In genomic region chr18:63238711-63239110, GRCh38 we compare ENCODE assay signal across 8 cellular contexts.
DNase-seq lines count a peak whose midpoint lies in the region; ATAC-seq lines count a peak whose summit lies in the region.

No MANE protein-coding gene starts in this region.

- H3K9ac ChIP-seq in HUES48 (ENCODE audit: low read depth, low read length), result no peak overlapping the region; the same call in 1 of the 2 replicates
- H3K9ac ChIP-seq in adipocyte (ENCODE audit: low read length), result peak overlapping the region; percentile 79

- H3K27me3 ChIP-seq in HUES48 (ENCODE audit: control insufficient read depth, insufficient read depth, low read length), result no peaks in the 10 kb centered on the region
- H3K27me3 ChIP-seq in adipocyte (replicated peaks; ENCODE audit: control insufficient read depth, insufficient read depth, low read length), result no peaks in the 10 kb centered on the region
- H3K27me3 ChIP-seq in MG63, result no peaks in the 10 kb centered on the region

- H3K4me3 ChIP-seq in HUES48 (ENCODE audit: low read depth, low read length), result 0 out of 2 replicates have a peak overlapping the region, but pooled peaks have one; percentile 8
- H3K4me3 ChIP-seq in adipocyte (ENCODE audit: low read length), result peak overlapping the region; percentile 70
- H3K4me3 ChIP-seq in MG63, result no peak overlapping the region

- H3K36me3 Mint-ChIP-seq in stimulated activated memory B cell treated with anti-CD40 and anti-IgM and Interleukin-4, amounts not matched to agents 10 μg/mL and 1 μg/mL and 100 μg/mL, for 72 hours, result peaks cover 74% of the 10 kb centered on the region

- no peak overlapping the region for H3K4me3 Mint-ChIP-seq in stimulated activated memory B cell treated with anti-CD40 and anti-IgM and Interleukin-4, amounts not matched to agents 10 μg/mL and 1 μg/mL and 100 μg/mL, for 72 hours

- peak overlapping the region; percentile 76 for H3K27ac ChIP-seq in HUES48 (ENCODE audit: low read depth, low read length)

- H3K27ac Mint-ChIP-seq in stimulated activated memory B cell treated with anti-CD40 and anti-IgM and Interleukin-4, amounts not matched to agents 10 μg/mL and 1 μg/mL and 100 μg/mL, for 72 hours, result peak overlapping the region; percentile 51

- DNase-seq in adipocyte (ENCODE audit: low read depth) (no peak), islet precursor cell (peak; percentile 58), HCEC 1CT (no peak), MG63 (no peak), OCI-M1 (lab: John Stamatoyannopoulos, UW) (no peak)
- no peak for DNase-seq in NK-92 treated with Interleukin-12 subunit alpha and Interleukin-12 subunit beta, amount 100 ng/mL, for 24 hours (lab: John Stamatoyannopoulos, UW)

- peaks cover 3% of the 10 kb centered on the region for H3K9me3 Mint-ChIP-seq in stimulated activated memory B cell treated with anti-CD40 and anti-IgM and Interleukin-4, amounts not matched to agents 10 μg/mL and 1 μg/mL and 100 μg/mL, for 72 hours

- peaks cover 46% of the 10 kb centered on the region for H3K4me1 Mint-ChIP-seq in stimulated activated memory B cell treated with anti-CD40 and anti-IgM and Interleukin-4, amounts not matched to agents 10 μg/mL and 1 μg/mL and 100 μg/mL, for 72 hours

- H3K36me3 ChIP-seq in HUES48 (ENCODE audit: control insufficient read depth, insufficient read depth, low read length) (no peaks in the 10 kb centered on the region), adipocyte (ENCODE audit: control insufficient read depth, insufficient read depth, low read length, severe bottlenecking) (no peaks in the 10 kb centered on the region), MG63 (no peaks in the 10 kb centered on the region; the same call in 1 of the 2 replicates)

- no peaks in the 10 kb centered on the region for H3K9me3 ChIP-seq in HUES48 (ENCODE audit: control insufficient read depth, insufficient read depth, low read length)
- no peaks in the 10 kb centered on the region for H3K9me3 ChIP-seq in adipocyte (ENCODE audit: control insufficient read depth, low read length)
- H3K9me3 ChIP-seq in MG63, result no peaks in the 10 kb centered on the region

- H3K4me1 ChIP-seq in HUES48 (ENCODE audit: control insufficient read depth, insufficient read depth, low read length), result peaks cover 23% of the 10 kb centered on the region
- H3K4me1 ChIP-seq in adipocyte (ENCODE audit: control insufficient read depth, insufficient read depth, low read length), result peaks cover 48% of the 10 kb centered on the region

- ATAC-seq in stimulated activated memory B cell treated with anti-CD40 and anti-IgM and Interleukin-4, amounts not matched to agents 10 μg/mL and 1 μg/mL and 100 μg/mL, for 72 hours, result no peak

- no peaks in the 10 kb centered on the region for H3K27me3 Mint-ChIP-seq in stimulated activated memory B cell treated with anti-CD40 and anti-IgM and Interleukin-4, amounts not matched to agents 10 μg/mL and 1 μg/mL and 100 μg/mL, for 72 hours
